Comparison of ENCODE assay signal across 29 cellular contexts in genomic region chr10:110259317-110259716, GRCh38.
"Had no signal": no experiment of that assay in that cellular context is flagged by ENCODE, and none has a peak within 500 bp of the region (broad histone marks: within the 10 kb centered on the region; RNA-seq: fewer than 3 reads in every experiment).

No MANE protein-coding gene starts in this region.

- DNase-seq: activated B cell treated with CpG ODN at 0.5 μM for 24 hours; activated CD4-positive, alpha-beta T cell treated with anti-CD3 and anti-CD28 coated beads for 48 hours; activated CD4-positive, alpha-beta T cell treated with anti-CD3 and anti-CD28 coated beads, Interleukin-2, amount 50 U/mL, for 1 hour; activated CD4-positive, alpha-beta T cell treated with anti-CD3 and anti-CD28 coated beads, Interleukin-2, amount 50 U/mL, for 48 hours; activated CD8-positive, alpha-beta memory T cell treated with anti-CD3 and anti-CD28 coated beads for 24 hours; activated CD8-positive, alpha-beta T cell treated with anti-CD3 and anti-CD28 coated beads for 36 hours; activated effector memory CD4-positive, alpha-beta T cell treated with Interleukin-2 at 50 U/mL for 16 hours; activated gamma-delta T cell treated with Interleukin-2 at 50 U/mL for 16 hours; activated naive CD4-positive, alpha-beta T cell treated with anti-CD3 and anti-CD28 coated beads, Interleukin-2, amount 50 U/mL, for 16 hours; activated naive CD4-positive, alpha-beta T cell treated with Interleukin-2 at 50 U/mL for 16 hours; activated T-cell treated with anti-CD3 and anti-CD28 coated beads, Interleukin-2, amount 50 U/mL, for 4 hours; amniotic stem cell; anterior cingulate cortex; brain microvascular endothelial cell; effector CD4-positive, alpha-beta T cell; effector memory CD8-positive, alpha-beta T cell; foreskin keratinocyte; gastrocnemius medialis; heart right ventricle; T-helper 1 cell; T-helper 17 cell; T1000; WERI-Rb-1 had no signal

- H3K4me3 ChIP-seq: coronary artery, gastrocnemius medialis, heart right ventricle had no signal

- H3K27ac ChIP-seq: brain microvascular endothelial cell, epithelial cell of prostate, foreskin keratinocyte, gastrocnemius medialis, WERI-Rb-1 had no signal

- H3K36me3 ChIP-seq: brain microvascular endothelial cell, gastrocnemius medialis, WERI-Rb-1 had no signal

- FAIRE-seq: astrocyte, bronchial epithelial cell had no signal

- H3K9me3 ChIP-seq: gastrocnemius medialis had no signal

- H3K27me3 ChIP-seq: brain microvascular endothelial cell, foreskin keratinocyte, gastrocnemius medialis, heart right ventricle had no signal

- ATAC-seq: activated CD4-positive, CD25-positive, alpha-beta regulatory T cell treated with anti-CD3 and anti-CD28 coated beads, Interleukin-2, amount 50 U/mL, for 24 hours; activated CD8-positive, alpha-beta T cell treated with anti-CD3 and anti-CD28 coated beads for 36 hours; activated T-cell treated with anti-CD3 and anti-CD28 coated beads, Interleukin-2, amount 50 U/mL, for 4 hours; activated T-helper 17 cell treated with anti-CD3 and anti-CD28 coated beads, Interleukin-2, amount 50 U/mL, for 72 hours; effector memory CD8-positive, alpha-beta T cell; foreskin keratinocyte; gastrocnemius medialis; heart right ventricle; T-helper 17 cell had no signal

- H3K4me1 ChIP-seq: foreskin keratinocyte had no signal
